Comparison of ENCODE assay signal across 19 cellular contexts in the genomic region with DNA sequence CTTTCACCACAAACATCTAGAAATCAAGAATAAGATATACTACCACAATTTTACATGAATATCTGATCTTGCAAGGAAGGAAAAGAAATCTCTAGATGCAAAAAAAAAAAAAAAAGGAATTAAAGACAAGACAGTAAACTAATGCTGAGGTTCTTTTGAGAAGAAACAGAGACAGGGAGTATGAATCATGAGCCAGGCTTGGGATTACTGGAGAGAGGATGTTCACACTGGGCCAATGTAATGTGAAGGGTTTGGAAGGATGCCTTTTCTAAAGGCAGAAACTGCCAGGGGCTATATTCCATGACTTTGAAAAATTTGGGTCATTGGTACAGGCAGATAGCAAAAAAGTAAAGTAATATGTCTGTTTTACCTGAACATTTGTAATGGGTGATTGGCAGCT.
DNase-seq lines count a peak whose midpoint lies in the region; ATAC-seq, FAIRE-seq and TF ChIP-seq lines count a peak whose summit lies in the region.
"Had no signal": no experiment of that assay in that cellular context is flagged by ENCODE, and none has a peak within 500 bp of the region (broad histone marks: within the 10 kb centered on the region; RNA-seq: fewer than 3 reads in every experiment).

No MANE protein-coding gene starts in this region.

- intact Hi-C loops in mammary epithelial cell (cut with micrococcal nuclease), result no loop called here

- H2AFZ ChIP-seq in mammary epithelial cell (ENCODE audit: low read depth, low read length), result no peak overlapping the region

- H3K27me3 ChIP-seq in mammary epithelial cell (ENCODE audit: insufficient read depth, low read length), result no peaks in the 10 kb centered on the region
- H3K27me3 ChIP-seq: neutrophil, right lobe of liver had no signal

- no peak overlapping the region for H3K4me2 ChIP-seq in mammary epithelial cell (ENCODE audit: insufficient read depth, low read depth, low read length)

- H4K20me1 ChIP-seq in mammary epithelial cell (ENCODE audit: insufficient read depth, low read length), result no peaks in the 10 kb centered on the region

- TF ChIP-seq CTCF in mammary epithelial cell (conservative IDR thresholded peaks at IDR 0.05 in 1 of 2, IDR thresholded peaks at IDR 0.05 in 1 of 2; ENCODE audit: extremely low read depth in 1 of 2, insufficient read depth in 1 of 2, low read depth in 1 of 2, low read length in 2 of 2), result no peak
- no peak for TF ChIP-seq CTCF in GM13977 (IDR thresholded peaks at IDR 0.05; ENCODE audit: extremely low read depth, insufficient read depth, missing control alignments)

- in situ Hi-C loops in mammary epithelial cell (cut with MboI; ENCODE audit: low sequenced_read_pairs in 2 of 2), result no loop called here
- in situ Hi-C loops in GM13977 (cut with MboI; ENCODE audit: low pct_unique_long_range_greater_than_20kb, low sequenced_read_pairs, unreplicated experiment), result no loop called here

- H3K79me2 ChIP-seq in mammary epithelial cell (ENCODE audit: insufficient read depth, low read length), result no peaks in the 10 kb centered on the region

- H3K4me3 ChIP-seq in mammary epithelial cell (replicated peaks in 1 of 3; ENCODE audit: insufficient read depth in 1 of 3, low read depth in 2 of 3, low read length in 3 of 3), result no peak overlapping the region
- H3K4me3 ChIP-seq: right lobe of liver had no signal

- no peaks in the 10 kb centered on the region for H3K36me3 ChIP-seq in mammary epithelial cell (ENCODE audit: insufficient read depth, low read length)
- H3K36me3 ChIP-seq: neutrophil, right lobe of liver had no signal

- CTCF ChIA-PET in mammary epithelial cell (lab: Charles Lee; ENCODE audit: low non-redundant PET), result no interaction called here

- dilution Hi-C loops in mammary epithelial cell (cut with HindIII; ENCODE audit: low sequenced_read_pairs), result no loop called here

- FAIRE-seq in HTR-8/SVneo (lab: Jason Lieb, UNC), result peak; percentile 42

- ATAC-seq in GM21723 (IDR thresholded peaks at IDR 0.05; ENCODE audit: unreplicated experiment), result no peak
- ATAC-seq in HG03108 (IDR thresholded peaks at IDR 0.05; ENCODE audit: unreplicated experiment), result no peak
- no peak for ATAC-seq in GM19328 (IDR thresholded peaks at IDR 0.05; ENCODE audit: unreplicated experiment)
- ATAC-seq: right lobe of liver had no signal

- DNase-seq in AG20443 (ENCODE audit: low spot score), result peak; percentile 60
- DNase-seq in HTR-8/SVneo (ENCODE audit: insufficient read length, low spot score), result no peak
- DNase-seq in mammary epithelial cell, result peak; percentile 63
- peak; percentile 71 for DNase-seq in islet precursor cell
- no peak for DNase-seq in GM13977 (ENCODE audit: low spot score)
- DNase-seq: activated CD4-positive, alpha-beta T cell treated with anti-CD3 and anti-CD28 coated beads, Interleukin-2, amount 50 U/mL, for 48 hours; activated naive CD4-positive, alpha-beta T cell treated with anti-CD3 and anti-CD28 coated beads, Interleukin-2, amount 50 U/mL, for 16 hours; activated T-cell treated with anti-CD3 and anti-CD28 coated beads, Interleukin-2, amount 50 U/mL, for 1 hour; CD8-positive, alpha-beta memory T cell; GF-D8; MV-4-11; NCI-H187 treated with DMSO at 0.1 percent for 48 hours; NCI-H446 treated with DMSO at 0.1 percent for 48 hours; right lobe of liver; stimulated activated CD4-positive, alpha-beta T cell treated with anti-CD3 and anti-CD28 coated beads, Interleukin-2, amount 100 ng/mL, for 24 hours had no signal

- no peaks in the 10 kb centered on the region for H3K4me1 ChIP-seq in mammary epithelial cell (ENCODE audit: insufficient read depth, low read length)
- H3K4me1 ChIP-seq: right lobe of liver had no signal

- H3K27ac ChIP-seq in mammary epithelial cell (ENCODE audit: insufficient read depth, low read depth, low read length), result no peak overlapping the region
- H3K27ac ChIP-seq: neutrophil, right lobe of liver had no signal

- H3K9me3 ChIP-seq in mammary epithelial cell (replicated peaks; ENCODE audit: insufficient read depth, low read length), result no peaks in the 10 kb centered on the region
- H3K9me3 ChIP-seq: neutrophil, right lobe of liver had no signal

- BruUV-seq in mammary epithelial cell (replicated peaks; lab: Mats Ljungman, UMichigan), result no TSS peak

- no peak overlapping the region for H3K9ac ChIP-seq in mammary epithelial cell (ENCODE audit: insufficient read depth, low read length)

Comparison
In these comparisons a context has a peak if more than half of its experiments do, and no peak if none do; other contexts are left out.
1. DNase-seq: peak in AG20443 (single experiment), mammary epithelial cell (single experiment) and islet precursor cell (single experiment); none in HTR-8/SVneo (single experiment) and GM13977 (single experiment).